9 cellular contexts compared by ENCODE assay signal in the genomic region with DNA sequence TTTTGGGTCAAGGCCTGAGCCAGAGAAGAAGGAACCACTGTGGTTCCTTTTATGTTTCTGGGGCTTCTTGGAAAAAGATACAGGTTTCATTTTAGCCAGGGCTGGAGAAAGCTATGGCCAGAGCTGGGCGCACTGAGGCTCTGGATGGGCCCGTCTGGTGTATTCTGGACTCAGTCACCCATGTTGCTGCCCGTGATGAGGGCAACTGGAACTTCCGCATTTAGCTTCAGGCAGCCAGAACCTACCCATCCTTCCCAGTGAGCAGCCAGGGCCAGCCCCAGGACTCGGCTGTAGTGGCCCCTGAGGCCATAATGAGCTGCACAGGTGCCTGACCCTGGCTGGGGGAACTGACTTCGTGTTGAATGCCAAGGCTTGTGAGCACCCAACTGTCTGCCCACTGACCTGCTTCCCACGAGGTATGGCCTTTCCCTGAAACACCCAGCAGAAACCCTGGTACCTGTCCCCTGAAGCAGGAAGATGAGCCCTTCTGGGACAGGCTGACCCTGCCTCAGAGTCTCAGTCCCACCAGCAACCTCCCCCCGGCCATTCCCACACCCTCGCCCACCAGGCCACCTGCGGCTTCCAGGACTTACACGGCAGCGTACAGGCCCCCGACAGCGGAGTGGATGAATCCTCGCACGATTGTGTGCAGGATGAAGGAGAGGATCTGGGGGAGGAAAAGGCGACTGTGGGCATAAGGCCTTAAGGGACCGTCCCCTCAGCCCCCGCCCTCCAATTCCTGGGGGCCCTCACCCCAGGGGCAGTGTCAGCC. TPM values are rescaled to one million over a fixed set of nuclear protein-coding genes. Genes with fewer than 3 reads are reported as not detected.
DNase-seq lines count a peak whose midpoint lies in the region; ATAC-seq, FAIRE-seq and TF ChIP-seq lines count a peak whose summit lies in the region.
"Had no signal": no experiment of that assay in that cellular context is flagged by ENCODE, and none has a peak within 500 bp of the region (broad histone marks: within the 10 kb centered on the region; RNA-seq: fewer than 3 reads in every experiment).

No MANE protein-coding gene starts in this region.

- H2BK120ac ChIP-seq in H1 (replicated peaks; ENCODE audit: low read depth, low read length) = peak overlapping the region; percentile 37
- no peak overlapping the region for H2BK120ac ChIP-seq in neuronal stem cell (ENCODE audit: low read depth, low read length)

- no peak overlapping the region for H3K9ac ChIP-seq in H1 (replicated peaks in 1 of 4; ENCODE audit: extremely low read depth in 1 of 4, low read depth in 3 of 4, low read length in 3 of 4)
- H3K9ac ChIP-seq in neuronal stem cell (ENCODE audit: low read depth, low read length, poor library complexity) = no peak overlapping the region

- CTCF ChIA-PET in H1 (lab: Charles Lee; ENCODE audit: partially characterized antibody) = interaction anchor here (0.9 to 10.2 kb wide), 10 partner anchors 7 to 71 kb away, joined by 3 to 146 read pairs (median 4); partner anchors contain the start of gene SLC43A2

- TF ChIP-seq CTCF in H1 (IDR thresholded peaks at IDR 0.05; ENCODE audit: control extremely low read depth in 1 of 3, insufficient read depth in 1 of 3, low read depth in 1 of 3, low read length in 3 of 3) (no peak), uterus (IDR thresholded peaks at IDR 0.05) (no peak), WERI-Rb-1 (IDR thresholded peaks at IDR 0.05; ENCODE audit: low read depth, low read length) (no peak)

- WGBS in H1 (ENCODE audit: extremely low coverage in 1 of 2, insufficient coverage in 1 of 2, insufficient read length in 1 of 2, insufficient replicate concordance in 2 of 2, low coverage in 1 of 2, low lambda C conversion rate in 2 of 2, missing lambda C conversion rate in 1 of 2), 2 experiments = 86% methylated on average over 17 of the region's 19 CpGs; no CpG with 5 or more reads in 1 of the 2 experiments
- WGBS in neuronal stem cell (ENCODE audit: extremely low coverage in 2 of 2, insufficient read length in 2 of 2, insufficient replicate concordance in 1 of 2), 2 donors = no CpG with 5 or more reads among the region's 19 CpGs

- no peak overlapping the region for H3K56ac ChIP-seq in H1 (replicated peaks; ENCODE audit: insufficient read length, low read depth, low read length)

- H3K18ac ChIP-seq in H1 (ENCODE audit: extremely low read depth, low read length) = peak overlapping the region; percentile 60
- H3K18ac ChIP-seq in neuronal stem cell (ENCODE audit: low read length) = peak overlapping the region; percentile 28

- H2AK5ac ChIP-seq in H1 (ENCODE audit: low read depth, low read length) (no peak overlapping the region), neuronal stem cell (ENCODE audit: low read depth, low read length) (no peak overlapping the region)

- peak overlapping the region; percentile 88 for H2BK15ac ChIP-seq in H1 (ENCODE audit: low read length)
- H2BK15ac ChIP-seq in neuronal stem cell (ENCODE audit: low read length) = peak overlapping the region; percentile 74

- TF ChIP-seq EP300 in H1 (IDR thresholded peaks at IDR 0.05; ENCODE audit: borderline replicate concordance in 1 of 2, low read depth in 2 of 2, low read length in 2 of 2) = no peak

- H3K4me2 ChIP-seq in H1 (ENCODE audit: insufficient read depth in 1 of 2, low read depth in 2 of 2, low read length in 2 of 2) (no peak overlapping the region), neuronal stem cell (ENCODE audit: insufficient read depth, low read length, poor library complexity, severe bottlenecking) (no peak overlapping the region)

- TF ChIP-seq RAD21 in H1 (IDR thresholded peaks at IDR 0.05 in 1 of 2, conservative IDR thresholded peaks at IDR 0.05 in 1 of 2; ENCODE audit: low read depth in 2 of 2, low read length in 2 of 2) = no peak

- ATAC-seq in GM18519 (IDR thresholded peaks at IDR 0.05; ENCODE audit: low FRiP score, unreplicated experiment) (no peak), HG02884 (IDR thresholded peaks at IDR 0.05; ENCODE audit: unreplicated experiment) (no peak)

- H2BK5ac ChIP-seq in H1 (ENCODE audit: low read depth, low read length) (no peak overlapping the region; the same call in 1 of the 2 replicates), neuronal stem cell (ENCODE audit: low read length) (no peak overlapping the region)

- H3K23ac ChIP-seq in H1 (ENCODE audit: insufficient read length) (no peak overlapping the region), neuronal stem cell (ENCODE audit: low read depth, low read length, poor library complexity) (no peak overlapping the region)

- peaks cover 0 to 18% (median 13%) of the 10 kb centered on the region in 4 experiments; a peak in 5 of 7 replicates for H3K4me1 ChIP-seq in H1 (replicated peaks in 1 of 4; ENCODE audit: control insufficient read depth in 3 of 4, insufficient read depth in 4 of 4, low read length in 3 of 4)
- H3K4me1 ChIP-seq in neuronal stem cell (ENCODE audit: control insufficient read depth in 2 of 2, insufficient read depth in 1 of 2, low read depth in 1 of 2, low read length in 2 of 2) = no peaks in the 10 kb centered on the region
- peaks cover 0 to 18% of the 10 kb centered on the region in 2 donors for H3K4me1 ChIP-seq in uterus

- intact Hi-C loops in uterus (cut with DNase I; ENCODE audit: low total_unique reads) = loop anchor here (5.0 kb wide), 1 partner anchor 49 kb away; the partner anchor contains the start of gene SLC43A2

- H4K8ac ChIP-seq in H1 (ENCODE audit: extremely low read depth, insufficient read depth, low read length) (peak overlapping the region; percentile 9), neuronal stem cell (ENCODE audit: low read depth, low read length) (no peak overlapping the region)

- H3K23me2 ChIP-seq in H1 (ENCODE audit: low read depth, low read length) = no peaks in the 10 kb centered on the region

- H2BK20ac ChIP-seq in H1 (ENCODE audit: low read length) = 0 out of 2 replicates have a peak overlapping the region, but pooled peaks have one; percentile 61

- POLR2A ChIA-PET in H1 (lab: Charles Lee; ENCODE audit: partially characterized antibody) = interaction anchor here (1.3 to 1.6 kb wide), 2 partner anchors 8 to 27 kb away, joined by 3 to 7 read pairs; no protein-coding TSS in a partner anchor

- DNase-seq in SIG-M5 treated with dmso at 0.1 percent for 504 hours (lab: John Stamatoyannopoulos, UW; ENCODE audit: unreplicated experiment) (peak; percentile 43), SIG-M5 (lab: John Stamatoyannopoulos, UW) (no peak), H1 (ENCODE audit: low read depth in 1 of 2, low spot score in 2 of 2) (no peak), neuronal stem cell (ENCODE audit: low spot score) (no peak), uterus (no peak), WERI-Rb-1 (no peak)

- no peaks in the 10 kb centered on the region for H3K36me3 ChIP-seq in H1 (ENCODE audit: control insufficient read depth in 2 of 4, insufficient read depth in 4 of 4, low read length in 3 of 4)
- H3K36me3 ChIP-seq in neuronal stem cell (replicated peaks in 1 of 2; ENCODE audit: control insufficient read depth in 2 of 2, insufficient read depth in 2 of 2, low read length in 2 of 2) = peaks cover 0 to 70% of the 10 kb centered on the region in 2 donors
- no peaks in the 10 kb centered on the region for H3K36me3 ChIP-seq in uterus
- H3K36me3 ChIP-seq in WERI-Rb-1 = peaks cover 8% of the 10 kb centered on the region; the same call in 1 of the 2 replicates

- no peak overlapping the region for H3K14ac ChIP-seq in H1 (ENCODE audit: insufficient read length)
- H3K14ac ChIP-seq in neuronal stem cell (ENCODE audit: low read length) = peak overlapping the region; percentile 63

- no peaks in the 10 kb centered on the region for H3K9me3 ChIP-seq in H1 (ENCODE audit: insufficient read depth in 2 of 2, low read depth in 1 of 2, low read length in 1 of 2)
- no peaks in the 10 kb centered on the region for H3K9me3 ChIP-seq in neuronal stem cell (replicated peaks in 1 of 2; ENCODE audit: control insufficient read depth in 2 of 2, insufficient read depth in 1 of 2, low read depth in 1 of 2, low read length in 2 of 2)
- no peaks in the 10 kb centered on the region for H3K9me3 ChIP-seq in uterus
- H3K9me3 ChIP-seq in WERI-Rb-1 (ENCODE audit: severe bottlenecking) = no peaks in the 10 kb centered on the region

- no peaks in the 10 kb centered on the region for H3K79me2 ChIP-seq in H1 (ENCODE audit: control insufficient read depth in 1 of 2, insufficient read depth in 2 of 2, low read length in 2 of 2)

- H2AFZ ChIP-seq in H1 (ENCODE audit: low read length) (no peak overlapping the region), neuronal stem cell (ENCODE audit: low read length) (no peak overlapping the region)

- peak overlapping the region; percentile 57 for H3K4ac ChIP-seq in H1 (replicated peaks; ENCODE audit: insufficient read length, low read depth, low read length)
- no peak overlapping the region for H3K4ac ChIP-seq in neuronal stem cell (ENCODE audit: low read length)

- TF ChIP-seq POLR2A in H1 (IDR thresholded peaks at IDR 0.05; ENCODE audit: control extremely low read depth in 1 of 2, low read depth in 2 of 2, low read length in 2 of 2) (no peak), uterus (IDR thresholded peaks at IDR 0.05) (no peak)

- H3K79me1 ChIP-seq in H1 (ENCODE audit: low read depth, low read length) = no peaks in the 10 kb centered on the region
- no peaks in the 10 kb centered on the region for H3K79me1 ChIP-seq in neuronal stem cell (ENCODE audit: low read depth, low read length)

- no peaks in the 10 kb centered on the region for H4K20me1 ChIP-seq in H1 (replicated peaks in 1 of 2; ENCODE audit: control insufficient read depth in 1 of 2, insufficient read depth in 2 of 2, low read length in 2 of 2)

- no peak overlapping the region for H4K5ac ChIP-seq in H1 (ENCODE audit: insufficient read length, low read depth, low read length)

- H2BK12ac ChIP-seq in H1 (ENCODE audit: low read depth, low read length) (peak overlapping the region; percentile 84; the same call in 1 of the 2 replicates), neuronal stem cell (ENCODE audit: low read length) (no peak overlapping the region)

- H3K4me3 ChIP-seq in H1 (ENCODE audit: extremely low read depth in 1 of 4, insufficient read depth in 2 of 4, low read depth in 3 of 4, low read length in 4 of 4) (no peak overlapping the region), neuronal stem cell (ENCODE audit: low read length in 2 of 2) (no peak overlapping the region), uterus (no peak overlapping the region), WERI-Rb-1 (ENCODE audit: low read depth, low read length) (no peak overlapping the region)

- H3K27ac ChIP-seq in H1 (ENCODE audit: low read depth, low read length) (no peak overlapping the region), neuronal stem cell (replicated peaks; ENCODE audit: low read length) (no peak overlapping the region), uterus (peak overlapping the region; percentile 85 to 89), WERI-Rb-1 (no peak overlapping the region)
- H3K27ac ChIP-seq: 22Rv1 had no signal

- peak overlapping the region; percentile 61 for H4K91ac ChIP-seq in H1 (replicated peaks; ENCODE audit: insufficient read length, low read length)
- H4K91ac ChIP-seq in neuronal stem cell (ENCODE audit: low read depth, low read length, poor library complexity) = no peak overlapping the region

- H3K27me3 ChIP-seq in H1 (replicated peaks in 1 of 4; ENCODE audit: control insufficient read depth in 3 of 4, extremely low read depth in 1 of 4, insufficient read depth in 3 of 4, low read length in 3 of 4) = no peaks in the 10 kb centered on the region
- no peaks in the 10 kb centered on the region for H3K27me3 ChIP-seq in neuronal stem cell (ENCODE audit: control insufficient read depth in 3 of 3, insufficient read depth in 3 of 3, low read depth in 1 of 3, low read length in 3 of 3)
- no peaks in the 10 kb centered on the region for H3K27me3 ChIP-seq in uterus
- H3K27me3 ChIP-seq in WERI-Rb-1 (ENCODE audit: insufficient read depth, low read depth, severe bottlenecking) = no peaks in the 10 kb centered on the region

- FAIRE-seq in H1 (lab: Jason Lieb, UNC) = no peak

RNA-seq across cellular contexts. Expression of gene PITPNA, which starts 15.3 kb away (rescaled TPM):
- 63.5 and 66.5 TPM in 2 replicates for total RNA-seq in H1 (2021; fragmentation: NEBNext Ultra II Directional; extraction: Animal tissue kit (Norgen Biotek cat#: 25700))
- 34.5 and 35.8 TPM in 2 replicates for polyA plus RNA-seq in H1 (2011; rRNA removed)
- 38.5 TPM for polyA plus RNA-seq in H1 (2011; cell fraction: cytosol; rRNA removed)
- 34.9 TPM for polyA plus RNA-seq in H1 (2011; cell fraction: nucleus; rRNA removed)
- polyA plus RNA-seq in H1 (2012, experiment 1 of 2) = 44.8 to 55.4 TPM (median 51.5 TPM) in 4 replicates
- polyA plus RNA-seq in H1 (2012, experiment 2 of 2) = 18.6 TPM
- polyA plus RNA-seq in H1 (2013, experiment 1 of 2) = 47.9 TPM
- polyA plus RNA-seq in H1 (2013, experiment 2 of 2) = 49.6 TPM
- 26.8 and 31.2 TPM in 2 replicates for polyA minus RNA-seq in H1 (2011; rRNA and poly(A)+ RNA removed)
- polyA minus RNA-seq in H1 (2011; cell fraction: cytosol; rRNA and poly(A)+ RNA removed) = 18.7 TPM
- polyA minus RNA-seq in H1 (2011; cell fraction: nucleus; rRNA and poly(A)+ RNA removed) = 14.2 TPM
- polyA plus RNA-seq in neuronal stem cell (2013, experiment 1 of 2) = 62.6 TPM
- polyA plus RNA-seq in neuronal stem cell (2013, experiment 2 of 2) = 64.6 TPM
- 10 to 100 TPM; 18.5 to 83.6 (median 24.2) TPM for total RNA-seq in uterus

RNA-seq across cellular contexts. Expression of gene SLC43A2, which starts 50.8 kb away (rescaled TPM):
- 6.6 and 7.8 TPM in 2 replicates for total RNA-seq in H1 (2021; fragmentation: NEBNext Ultra II Directional; extraction: Animal tissue kit (Norgen Biotek cat#: 25700))
- 10.5 and 12.6 TPM in 2 replicates for polyA plus RNA-seq in H1 (2011; rRNA removed)
- 7.7 TPM for polyA plus RNA-seq in H1 (2011; cell fraction: cytosol; rRNA removed)
- polyA plus RNA-seq in H1 (2011; cell fraction: nucleus; rRNA removed) = 9.0 TPM
- 8.7 to 10.6 TPM (median 9.4 TPM) in 4 replicates for polyA plus RNA-seq in H1 (2012, experiment 1 of 2)
- polyA plus RNA-seq in H1 (2012, experiment 2 of 2) = 9.0 TPM
- polyA plus RNA-seq in H1 (2013, experiment 1 of 2) = 9.4 TPM
- 9.7 TPM for polyA plus RNA-seq in H1 (2013, experiment 2 of 2)
- polyA minus RNA-seq in H1 (2011; rRNA and poly(A)+ RNA removed) = 7.8 and 10.8 TPM in 2 replicates
- 10.0 TPM for polyA minus RNA-seq in H1 (2011; cell fraction: cytosol; rRNA and poly(A)+ RNA removed)
- polyA minus RNA-seq in H1 (2011; cell fraction: nucleus; rRNA and poly(A)+ RNA removed) = 8.6 TPM
- polyA plus RNA-seq in neuronal stem cell (2013, experiment 1 of 2) = 11.3 TPM
- 11.0 TPM for polyA plus RNA-seq in neuronal stem cell (2013, experiment 2 of 2)
- 10 to 100 TPM in 1 of 4 donors, 1 to 10 TPM in 3; 3.6 to 15.6 (median 6.8) TPM for total RNA-seq in uterus

Comparison
In these comparisons a context has a peak if more than half of its experiments do, and no peak if none do; other contexts are left out.
1. H3K27ac ChIP-seq: peak in uterus (2 of 2); none in H1 (single experiment), neuronal stem cell (single experiment) and WERI-Rb-1 (single experiment).